Comparison of ENCODE assay signal across 20 cellular contexts in the genomic region with DNA sequence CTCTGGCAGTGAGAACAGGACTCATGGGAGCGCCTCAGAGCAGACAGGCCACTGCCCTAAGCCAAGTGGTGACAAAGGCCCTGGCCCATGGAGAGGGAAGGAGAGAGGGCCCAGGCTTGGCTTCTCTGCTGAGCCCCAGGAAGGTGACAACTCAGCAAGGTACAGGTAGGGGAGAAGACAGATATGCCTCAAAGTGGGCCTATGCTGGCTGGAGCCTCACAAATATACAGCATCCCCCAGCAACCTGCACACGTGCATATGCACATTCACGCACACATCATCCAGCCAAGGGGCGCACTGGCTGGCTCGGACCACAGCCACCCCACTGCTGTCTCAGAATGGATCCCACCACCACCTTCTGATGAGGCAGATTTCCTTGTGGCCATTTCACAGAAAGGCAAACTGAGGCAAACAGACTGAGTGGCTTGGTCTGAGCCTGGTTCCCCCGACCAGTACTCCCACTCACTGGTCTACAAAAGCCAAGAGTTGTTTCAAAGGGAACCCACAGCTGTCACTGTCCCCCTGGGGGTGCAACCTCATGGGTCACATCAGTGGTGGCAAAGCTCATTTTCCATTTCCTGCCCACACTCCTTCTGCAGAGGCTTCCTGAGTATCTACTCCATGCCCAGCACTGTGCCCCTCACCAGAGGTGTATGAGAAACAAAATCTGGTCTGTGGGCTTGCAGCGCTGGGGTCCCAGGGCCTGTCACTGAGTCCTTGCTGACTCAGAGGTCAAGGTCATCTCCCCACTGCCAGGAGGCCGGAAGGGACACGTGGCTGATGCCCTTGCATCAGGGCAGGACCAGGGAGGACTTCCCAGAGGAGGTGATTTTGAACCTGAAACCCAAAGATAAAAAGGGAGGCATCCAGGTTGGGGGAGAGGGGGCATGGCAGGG.
DNase-seq lines count a peak whose midpoint lies in the region; ATAC-seq, FAIRE-seq and TF ChIP-seq lines count a peak whose summit lies in the region.
"Had no signal": no experiment of that assay in that cellular context is flagged by ENCODE, and none has a peak within 500 bp of the region (broad histone marks: within the 10 kb centered on the region; RNA-seq: fewer than 3 reads in every experiment).

No MANE protein-coding gene starts in this region.

- H4K20me1 ChIP-seq in osteoblast (ENCODE audit: insufficient read depth, low read length): no peaks in the 10 kb centered on the region

- H3K9me3 ChIP-seq in osteoblast (ENCODE audit: low read depth, low read length): no peaks in the 10 kb centered on the region
- H3K9me3 ChIP-seq: A549, Caco-2 had no signal

- peaks cover 4% of the 10 kb centered on the region for H3K4me1 ChIP-seq in osteoblast (ENCODE audit: insufficient read depth, low read length)
- H3K4me1 ChIP-seq: A549, Caco-2 had no signal

- H3K9me3 Mint-ChIP-seq in stimulated activated naive CD8-positive, alpha-beta T cell treated with anti-CD3 and anti-CD28 coated beads, Interleukin-15, amount 100 ng/mL, for 72 hours: peaks cover 0 to 18% of the 10 kb centered on the region in 2 donors

- H3K36me3 ChIP-seq in bronchial epithelial cell (ENCODE audit: control insufficient read depth, insufficient read depth, low read length) (no peaks in the 10 kb centered on the region), osteoblast (ENCODE audit: insufficient read depth, low read length) (no peaks in the 10 kb centered on the region)

- no peak overlapping the region for H3K4me2 ChIP-seq in osteoblast (ENCODE audit: insufficient read depth, low read length)
- H3K4me2 ChIP-seq: A549 had no signal

- H3K27me3 Mint-ChIP-seq in stimulated activated naive CD8-positive, alpha-beta T cell treated with anti-CD3 and anti-CD28 coated beads, Interleukin-15, amount 100 ng/mL, for 72 hours: no peaks in the 10 kb centered on the region

- H3K4me3 ChIP-seq in bronchial epithelial cell (ENCODE audit: low read depth, low read length) (no peak overlapping the region), osteoblast (ENCODE audit: insufficient read depth, low read length) (no peak overlapping the region)
- H3K4me3 ChIP-seq: A549 had no signal

- peak; percentile 57 for ATAC-seq in stimulated activated naive CD8-positive, alpha-beta T cell treated with anti-CD3 and anti-CD28 coated beads, Interleukin-15, amount 100 ng/mL, for 72 hours
- no peak for ATAC-seq in stimulated activated naive CD8-positive, alpha-beta T cell treated with anti-CD3 and anti-CD28 coated beads, Interleukin-15, Interleukin-2, amounts not matched to agents 100 U/mL and 50 U/mL, for 24 hours
- ATAC-seq in GM18909 (IDR thresholded peaks at IDR 0.05; ENCODE audit: poor library complexity, unreplicated experiment): no peak
- ATAC-seq: A549 had no signal

- no peaks in the 10 kb centered on the region for H3K79me2 ChIP-seq in osteoblast (ENCODE audit: insufficient read depth, low read length)

- H3K4me1 Mint-ChIP-seq in stimulated activated naive CD8-positive, alpha-beta T cell treated with anti-CD3 and anti-CD28 coated beads, Interleukin-15, amount 100 ng/mL, for 72 hours: no peaks in the 10 kb centered on the region
- H3K4me1 Mint-ChIP-seq: CD14-positive monocyte had no signal

- peak overlapping the region in 1 of 2 donors; percentile 44 for H3K27ac Mint-ChIP-seq in stimulated activated naive CD8-positive, alpha-beta T cell treated with anti-CD3 and anti-CD28 coated beads, Interleukin-15, amount 100 ng/mL, for 72 hours

- TF ChIP-seq CTCF in bronchial epithelial cell (IDR thresholded peaks at IDR 0.05; ENCODE audit: insufficient read depth, low read length, severe bottlenecking) (no peak), osteoblast (IDR thresholded peaks at IDR 0.05; ENCODE audit: extremely low read depth, low read depth, low read length) (no peak)

- DNase-seq in stimulated activated naive CD8-positive, alpha-beta T cell treated with anti-CD3 and anti-CD28 coated beads, Interleukin-15, amount 100 ng/mL, for 72 hours: no peak
- no peak for DNase-seq in stimulated activated naive CD8-positive, alpha-beta T cell treated with anti-CD3 and anti-CD28 coated beads, Interleukin-15, Interleukin-2, amounts not matched to agents 100 U/mL and 50 U/mL, for 24 hours
- DNase-seq in bronchial epithelial cell (ENCODE audit: low read depth): no peak
- peak; percentile 62 for DNase-seq in osteoblast (ENCODE audit: insufficient read length, low spot score, missing footprints)
- no peak for DNase-seq in GM19240 (ENCODE audit: insufficient read length, low spot score)
- DNase-seq in COR-L47 (lab: John Stamatoyannopoulos, UW): no peak
- DNase-seq: Caco-2, DMS153, HCEC 1CT, NCI-H1417 treated with DMSO at 0.1 percent for 48 hours, NCI-H2029, NCI-H2171, NCI-H446 treated with DMSO at 0.1 percent for 48 hours, OCI-M1, SHP77 treated with DMSO at 0.1 percent for 48 hours had no signal

- H3K27ac ChIP-seq in osteoblast (ENCODE audit: low read depth, low read length): no peak overlapping the region
- H3K27ac ChIP-seq: A549, HL-60 had no signal

- H3K4me3 Mint-ChIP-seq in stimulated activated naive CD8-positive, alpha-beta T cell treated with anti-CD3 and anti-CD28 coated beads, Interleukin-15, amount 100 ng/mL, for 72 hours: no peak overlapping the region
- H3K4me3 Mint-ChIP-seq: CD14-positive monocyte had no signal

- no peak overlapping the region for H2AFZ ChIP-seq in osteoblast (ENCODE audit: low read length)

- FAIRE-seq in bronchial epithelial cell (lab: Jason Lieb, UNC): peak; percentile 62
- FAIRE-seq: A549, HTR-8/SVneo had no signal

- no peaks in the 10 kb centered on the region for H3K27me3 ChIP-seq in bronchial epithelial cell (ENCODE audit: control insufficient read depth, insufficient read depth, low read length)
- no peaks in the 10 kb centered on the region for H3K27me3 ChIP-seq in osteoblast (ENCODE audit: insufficient read depth, low read length)
